8 cellular contexts compared by ENCODE assay signal in the genomic region with DNA sequence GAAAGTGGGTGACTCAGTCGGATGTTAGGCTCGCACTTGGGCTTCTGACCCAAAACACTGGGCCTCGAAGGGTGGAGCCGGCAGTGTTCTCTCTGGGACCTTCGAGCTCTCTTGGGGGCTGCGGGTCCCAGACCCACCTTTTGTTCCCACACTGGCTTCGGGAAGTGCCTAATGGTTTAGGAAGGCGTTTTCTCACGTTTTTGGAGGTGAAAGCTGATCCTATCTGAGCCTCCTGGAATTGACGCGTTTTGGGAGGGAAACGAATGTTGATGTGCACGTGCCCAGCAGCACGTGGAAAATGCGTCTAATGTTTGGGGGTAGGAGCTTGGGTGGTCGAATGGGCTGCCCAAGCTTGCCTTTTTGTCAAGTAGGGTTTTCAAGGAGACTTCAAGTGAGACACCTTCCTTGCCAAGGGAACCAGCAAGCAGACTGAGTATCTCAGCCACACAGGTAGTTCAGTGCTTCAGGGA. TPM values are rescaled to one million over a fixed set of nuclear protein-coding genes. Genes with fewer than 3 reads are reported as not detected.
DNase-seq lines count a peak whose midpoint lies in the region; ATAC-seq and TF ChIP-seq lines count a peak whose summit lies in the region.

No MANE protein-coding gene starts in this region.

- DNase-seq in OCI-LY7 (ENCODE audit: low spot score) (peak; percentile 27), epithelial cell of proximal tubule (ENCODE audit: low read depth) (no peak), NCI-H2081 (lab: John Stamatoyannopoulos, UW) (no peak), NCI-H2227 (lab: John Stamatoyannopoulos, UW; ENCODE audit: unreplicated experiment) (no peak)

- H3K4me2 ChIP-seq in OCI-LY7 (ENCODE audit: low read length), result peak overlapping the region; percentile 82

- H3K79me2 ChIP-seq in OCI-LY7 (ENCODE audit: insufficient read depth, low read depth, low read length), result peaks cover 43% of the 10 kb centered on the region

- intact Hi-C loops in OCI-LY7 (cut with micrococcal nuclease; ENCODE audit: unreplicated experiment), result loop anchor here (5.0 kb wide), 2 partner anchors 167 to 413 kb away; partner anchors contain the start of gene FASN

- peaks cover 23% of the 10 kb centered on the region for H3K4me1 ChIP-seq in OCI-LY7 (ENCODE audit: insufficient read depth, low read length, poor library complexity, severe bottlenecking)
- peaks cover 23 to 25% of the 10 kb centered on the region in 2 experiments for H3K4me1 ChIP-seq in neutrophil (ENCODE audit: control insufficient read depth in 1 of 2, insufficient read depth in 1 of 2, low read depth in 1 of 2, low read length in 1 of 2)

- ATAC-seq in GM19463 (IDR thresholded peaks at IDR 0.05; ENCODE audit: unreplicated experiment), result peak; percentile 8
- ATAC-seq in GM19351 (IDR thresholded peaks at IDR 0.05; ENCODE audit: unreplicated experiment), result no peak
- ATAC-seq in HG02610 (IDR thresholded peaks at IDR 0.05; ENCODE audit: unreplicated experiment), result no peak

- no peaks in the 10 kb centered on the region for H3K27me3 ChIP-seq in neutrophil

- POLR2A ChIA-PET in OCI-LY7 (lab: Charles Lee), result interaction anchor here (1.7 kb wide), 1 partner anchor 18 kb away, joined by 6 read pairs; no protein-coding TSS in a partner anchor

- H3K9me3 ChIP-seq in OCI-LY7 (ENCODE audit: low read length) (no peaks in the 10 kb centered on the region), neutrophil (no peaks in the 10 kb centered on the region)

- TF ChIP-seq CTCF in OCI-LY7 (conservative IDR thresholded peaks at IDR 0.05; ENCODE audit: low read length) (no peak), epithelial cell of proximal tubule (conservative IDR thresholded peaks at IDR 0.05; ENCODE audit: low read depth, low read length) (no peak), neutrophil (IDR thresholded peaks at IDR 0.05) (no peak)

- BruUV-seq in OCI-LY7 (replicated peaks; lab: Mats Ljungman, UMichigan), result TSS peak; percentile 83

- H4K20me1 ChIP-seq in OCI-LY7 (ENCODE audit: insufficient read depth, low read length), result peaks cover 5% of the 10 kb centered on the region; the same call in 1 of the 2 replicates

- CTCF ChIA-PET in OCI-LY7 (lab: Charles Lee; ENCODE audit: unreplicated experiment), result interaction anchor here (0.6 kb wide), 1 partner anchor 160 kb away, joined by 3 read pairs; no protein-coding TSS in a partner anchor

- H3K9me2 ChIP-seq in OCI-LY7 (ENCODE audit: insufficient read depth, low read length), result no peaks in the 10 kb centered on the region

- H3K4me3 ChIP-seq in OCI-LY7 (ENCODE audit: low read depth, low read length, poor library complexity, severe bottlenecking) (peak overlapping the region; percentile 78), epithelial cell of proximal tubule (ENCODE audit: low read depth, low read length) (peak overlapping the region; percentile 96), neutrophil (ENCODE audit: low read depth in 1 of 2, low read length in 1 of 2) (peak overlapping the region; percentile 84 to 96)

- H3K36me3 ChIP-seq in OCI-LY7 (ENCODE audit: insufficient read depth, low read length) (peaks cover 51% of the 10 kb centered on the region), neutrophil (peaks cover 44% of the 10 kb centered on the region)

- H3K27ac ChIP-seq in OCI-LY7 (ENCODE audit: low read depth, low read length, poor library complexity, severe bottlenecking) (peak overlapping the region; percentile 41), neutrophil (peak overlapping the region; percentile 82)

- no peak overlapping the region; the same call in 1 of the 2 replicates for H2AFZ ChIP-seq in OCI-LY7 (ENCODE audit: low read length)

RNA-seq across cellular contexts. Expression of gene HGS, which starts 0.7 kb away (rescaled TPM):
- total RNA-seq in OCI-LY7 (2014; rRNA removed; shearing (Covaris generic)), result 120 and 162 TPM in 2 replicates
- total RNA-seq in OCI-LY7 (2022) (175 and 219 TPM in 2 replicates), epithelial cell of proximal tubule (122 and 144 TPM in 2 replicates)

RNA-seq across cellular contexts. Expression of gene ARL16, which starts 0.9 kb away (rescaled TPM):
- total RNA-seq in OCI-LY7 (2014; rRNA removed; shearing (Covaris generic)), result 86.1 and 86.4 TPM in 2 replicates
- total RNA-seq in OCI-LY7 (2022) (49.8 and 52.2 TPM in 2 replicates), epithelial cell of proximal tubule (43.5 and 59.0 TPM in 2 replicates)

RNA-seq across cellular contexts. Expression of gene CCDC137, which starts 17.9 kb away (rescaled TPM):
- total RNA-seq in OCI-LY7 (2014; rRNA removed; shearing (Covaris generic)), result 39.4 and 39.9 TPM in 2 replicates
- total RNA-seq in OCI-LY7 (2022) (61.1 and 61.4 TPM in 2 replicates), epithelial cell of proximal tubule (32.7 and 33.2 TPM in 2 replicates)

RNA-seq across cellular contexts. Expression of gene OXLD1, which starts 18.1 kb away (rescaled TPM):
- 148 and 151 TPM in 2 replicates for total RNA-seq in OCI-LY7 (2014; rRNA removed; shearing (Covaris generic))
- 116 and 121 TPM in 2 replicates for total RNA-seq in OCI-LY7 (2022)
- 24.4 and 30.6 TPM in 2 replicates for total RNA-seq in epithelial cell of proximal tubule

RNA-seq across cellular contexts. Expression of gene MRPL12, which starts 18.7 kb away (rescaled TPM):
- 49.8 and 67.2 TPM in 2 replicates for total RNA-seq in OCI-LY7 (2014; rRNA removed; shearing (Covaris generic))
- 143 and 189 TPM in 2 replicates for total RNA-seq in OCI-LY7 (2022)
- 127 and 218 TPM in 2 replicates for total RNA-seq in epithelial cell of proximal tubule
